1 cellular context compared by ENCODE assay signal in genomic region chr17:43530303-43531081, GRCh38.
A peak's percentile ranks its signal among the peaks of the same experiment; 100 is the strongest.
TF ChIP-seq lines count a peak whose summit lies in the region.

No MANE protein-coding gene starts in this region.

TF ChIP-seq in HEK293, 187 proteins besides CTCF, POLR2A, EP300 and RAD21 (continued from another document):
- TF ChIP-seq ZNF704 (tag by site-specific recombination; IDR thresholded peaks at IDR 0.05) (no peak), GLIS1 (tag by site-specific recombination; IDR thresholded peaks at IDR 0.05) (peak; percentile 65; the same call in 1 of the 2 replicates), ZNF133 (tag by site-specific recombination; IDR thresholded peaks at IDR 0.05) (no peak), ZNF280C (tag by site-specific recombination; IDR thresholded peaks at IDR 0.05) (no peak), ZNF830 (tag by site-specific recombination; IDR thresholded peaks at IDR 0.05; ENCODE audit: low read depth) (no peak), ZBTB1 (tag by site-specific recombination; IDR thresholded peaks at IDR 0.05) (no peak), ZNF843 (tag by site-specific recombination; IDR thresholded peaks at IDR 0.05) (peak; percentile 81), ZNF548 (tag by site-specific recombination; IDR thresholded peaks at IDR 0.05) (no peak), ZNF10 (tag by site-specific recombination; IDR thresholded peaks at IDR 0.05) (0 out of 2 replicates have a peak, but pooled peaks have one; percentile 62), ZNF391 (tag by site-specific recombination; IDR thresholded peaks at IDR 0.05; ENCODE audit: borderline replicate concordance, low read depth) (no peak), ZNF514 (tag by site-specific recombination; IDR thresholded peaks at IDR 0.05) (no peak), ZNF350 (tag by site-specific recombination; IDR thresholded peaks at IDR 0.05) (no peak), ZBTB44 (tag by site-specific recombination; IDR thresholded peaks at IDR 0.05) (peak; percentile 52; the same call in 1 of the 2 replicates), ZNF157 (tag by site-specific recombination; IDR thresholded peaks at IDR 0.05) (no peak), ZNF449 (tag by site-specific recombination; IDR thresholded peaks at IDR 0.05) (peak; percentile 48; the same call in 1 of the 2 replicates), ZNF707 (tag by site-specific recombination; IDR thresholded peaks at IDR 0.05) (no peak), KLF7 (tag by site-specific recombination; IDR thresholded peaks at IDR 0.05; ENCODE audit: borderline replicate concordance) (no peak), ZBTB21 (tag by site-specific recombination; IDR thresholded peaks at IDR 0.05) (peak; percentile 43; the same call in 1 of the 2 replicates), EGR2 (tag by site-specific recombination; IDR thresholded peaks at IDR 0.05; ENCODE audit: low read depth) (peak; percentile 94), ZIC2 (tag by site-specific recombination; IDR thresholded peaks at IDR 0.05) (no peak), ZNF654 (tag by site-specific recombination; IDR thresholded peaks at IDR 0.05; ENCODE audit: low read depth) (no peak), ZNF132 (tag by site-specific recombination; IDR thresholded peaks at IDR 0.05; ENCODE audit: borderline replicate concordance) (no peak), HOXA7 (CRISPR knock-in tag; IDR thresholded peaks at IDR 0.05; ENCODE audit: borderline replicate concordance) (no peak), ZNF692 (tag by site-specific recombination; IDR thresholded peaks at IDR 0.05) (peak; percentile 48; the same call in 1 of the 2 replicates), ATF2 (tag by site-specific recombination; IDR thresholded peaks at IDR 0.05; ENCODE audit: low read depth) (no peak), ZNF138 (tag by site-specific recombination; IDR thresholded peaks at IDR 0.05; ENCODE audit: borderline replicate concordance) (no peak), ZNF558 (tag by site-specific recombination; IDR thresholded peaks at IDR 0.05) (no peak), BCL11A (tag by site-specific recombination; IDR thresholded peaks at IDR 0.05; ENCODE audit: low read depth) (peak; percentile 90), SP3 (tag by site-specific recombination; IDR thresholded peaks at IDR 0.05) (peak; percentile 83), ZNF629 (tag by site-specific recombination; IDR thresholded peaks at IDR 0.05) (peak; percentile 82)
